Comparison of ENCODE assay signal across 8 cellular contexts in genomic region chr7:6446977-6447588, GRCh38. TPM values are rescaled to one million over a fixed set of nuclear protein-coding genes. Genes with fewer than 3 reads are reported as not detected.
DNase-seq lines count a peak whose midpoint lies in the region; ATAC-seq and TF ChIP-seq lines count a peak whose summit lies in the region.

No MANE protein-coding gene starts in this region.

- peak; percentile 79 for DNase-seq in GF-D8 (lab: John Stamatoyannopoulos, UW)
- peak; percentile 69 for DNase-seq in HCT116 (ENCODE audit: low read depth, low spot score)
- DNase-seq in LoVo (ENCODE audit: low spot score): peak; percentile 94
- peak; percentile 83 to 84 for DNase-seq in SJCRH30
- peak in 39 of 58 donors; percentile 18 to 79 (median 43) for DNase-seq in anterior cingulate cortex (lab: John Stamatoyannopoulos, UW)
- peak; percentile 83 for DNase-seq in left cardiac atrium
- DNase-seq in pons (ENCODE audit: low spot score): peak; percentile 63
- no peak for DNase-seq in OCI-M2 (lab: John Stamatoyannopoulos, UW; ENCODE audit: unreplicated experiment)

- TF ChIP-seq CTCF in HCT116 (IDR thresholded peaks at IDR 0.05 in 2 of 3, conservative IDR thresholded peaks at IDR 0.05 in 1 of 3; ENCODE audit: borderline replicate concordance in 1 of 3, insufficient read depth in 1 of 3, low read depth in 2 of 3, low read length in 2 of 3): no peak

- H2AFZ ChIP-seq in HCT116 (ENCODE audit: low read depth, low read length, poor library complexity, severe bottlenecking): no peak overlapping the region

- no peak for ATAC-seq in HCT116
- ATAC-seq in left cardiac atrium: peak; percentile 42 to 56

- peak overlapping the region; percentile 95 for H3K27ac ChIP-seq in HCT116 (ENCODE audit: low read depth, low read length)
- peak overlapping the region; percentile 67 for H3K27ac ChIP-seq in SJCRH30

- peak overlapping the region; percentile 98 to 99 for H3K4me3 ChIP-seq in HCT116 (replicated peaks in 1 of 2; ENCODE audit: low read depth in 1 of 2, low read length in 2 of 2)
- H3K4me3 ChIP-seq in SJCRH30: peak overlapping the region; percentile 88

- H3K9ac ChIP-seq in HCT116 (ENCODE audit: low read length): peak overlapping the region; percentile 99

- H3K27me3 ChIP-seq in HCT116 (ENCODE audit: insufficient read depth, low read length) (no peaks in the 10 kb centered on the region), SJCRH30 (no peaks in the 10 kb centered on the region)

- RAD21 ChIA-PET in HCT116 (lab: Charles Lee; ENCODE audit: low non-redundant PET in 1 of 2, low total read pairs in 2 of 2, uncharacterized antibody in 2 of 2, unreplicated experiment in 2 of 2): no interaction called here

- intact Hi-C loops in HCT116 (cut with micrococcal nuclease) (no loop called here), left cardiac atrium (cut with DNase I) (no loop called here)

- H3K4me2 ChIP-seq in HCT116 (ENCODE audit: low read length): peak overlapping the region; percentile 90

- CTCF ChIA-PET in HCT116 (lab: Charles Lee): interaction anchor here (1.1 kb wide), 1 partner anchor 10 kb away, joined by 3 read pairs; no protein-coding TSS in a partner anchor

- BruUV-seq in HCT116 (replicated peaks; lab: Mats Ljungman, UMichigan): TSS peak; percentile 47

- H3K9me2 ChIP-seq in HCT116 (ENCODE audit: insufficient read depth): no peaks in the 10 kb centered on the region

- H3K4me1 ChIP-seq in HCT116 (ENCODE audit: control insufficient read depth in 1 of 2, insufficient read depth in 2 of 2, low read length in 2 of 2) (peaks cover 51 to 81% of the 10 kb centered on the region in 2 experiments), SJCRH30 (no peaks in the 10 kb centered on the region)

- H4K20me1 ChIP-seq in HCT116 (ENCODE audit: insufficient read depth): peaks cover 4% of the 10 kb centered on the region; the same call in 1 of the 2 replicates

- H3K36me3 ChIP-seq in HCT116 (ENCODE audit: control insufficient read depth in 1 of 2, insufficient read depth in 2 of 2, low read length in 2 of 2): peaks cover 3 to 25% of the 10 kb centered on the region in 2 experiments; a peak in 3 of 4 replicates
- peaks cover 27% of the 10 kb centered on the region for H3K36me3 ChIP-seq in SJCRH30

- peaks cover 55% of the 10 kb centered on the region for H3K79me2 ChIP-seq in HCT116 (ENCODE audit: insufficient read depth, low read length)

- H3K9me3 ChIP-seq in HCT116 (ENCODE audit: control insufficient read depth in 1 of 2, insufficient read depth in 1 of 2, low read depth in 1 of 2, low read length in 2 of 2): no peaks in the 10 kb centered on the region
- H3K9me3 ChIP-seq in SJCRH30 (replicated peaks): no peaks in the 10 kb centered on the region

- TF ChIP-seq POLR2A in HCT116 (IDR thresholded peaks at IDR 0.05; ENCODE audit: borderline replicate concordance, extremely low read depth, insufficient read depth, insufficient read length): no peak

- TF ChIP-seq RAD21 in HCT116 (IDR thresholded peaks at IDR 0.05; ENCODE audit: low read depth): no peak

- POLR2A ChIA-PET in HCT116 (lab: Charles Lee): interaction anchor here (0.7 to 1.2 kb wide), 4 partner anchors 10 to 86 kb away, joined by 5 to 6 read pairs (median 6); no protein-coding TSS in a partner anchor

TF ChIP-seq in HCT116, 20 proteins besides CTCF, POLR2A, EP300 and RAD21:
- TF ChIP-seq, protein P1, sequence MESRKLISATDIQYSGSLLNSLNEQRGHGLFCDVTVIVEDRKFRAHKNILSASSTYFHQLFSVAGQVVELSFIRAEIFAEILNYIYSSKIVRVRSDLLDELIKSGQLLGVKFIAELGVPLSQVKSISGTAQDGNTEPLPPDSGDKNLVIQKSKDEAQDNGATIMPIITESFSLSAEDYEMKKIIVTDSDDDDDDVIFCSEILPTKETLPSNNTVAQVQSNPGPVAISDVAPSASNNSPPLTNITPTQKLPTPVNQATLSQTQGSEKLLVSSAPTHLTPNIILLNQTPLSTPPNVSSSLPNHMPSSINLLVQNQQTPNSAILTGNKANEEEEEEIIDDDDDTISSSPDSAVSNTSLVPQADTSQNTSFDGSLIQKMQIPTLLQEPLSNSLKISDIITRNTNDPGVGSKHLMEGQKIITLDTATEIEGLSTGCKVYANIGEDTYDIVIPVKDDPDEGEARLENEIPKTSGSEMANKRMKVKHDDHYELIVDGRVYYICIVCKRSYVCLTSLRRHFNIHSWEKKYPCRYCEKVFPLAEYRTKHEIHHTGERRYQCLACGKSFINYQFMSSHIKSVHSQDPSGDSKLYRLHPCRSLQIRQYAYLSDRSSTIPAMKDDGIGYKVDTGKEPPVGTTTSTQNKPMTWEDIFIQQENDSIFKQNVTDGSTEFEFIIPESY (IDR thresholded peaks at IDR 0.05; ENCODE audit: extremely low read depth, insufficient replicate concordance, low read length): no peak
- TF ChIP-seq POLR2AphosphoS5 (IDR thresholded peaks at IDR 0.05; ENCODE audit: low read depth, low read length): peak; percentile 42; the same call in 1 of the 2 replicates

RNA-seq across cellular contexts. Expression of gene DAGLB, which starts 0.7 kb away (rescaled TPM):
- total RNA-seq in HCT116 (2021; ENCODE audit: unreplicated experiment): 30.2 TPM
- 17.1 and 18.3 TPM in 2 replicates for polyA plus RNA-seq in HCT116 (2012)
- 15.5 and 16.9 TPM in 2 replicates for total RNA-seq in SJCRH30 (2014; rRNA removed; shearing (Covaris generic))
- 10 to 100 TPM in 1 of 2 donors, 1 to 10 TPM in 1; 8.6 to 11.9 TPM for total RNA-seq in left cardiac atrium

RNA-seq across cellular contexts. Expression of gene KDELR2, which starts 36.9 kb away (rescaled TPM):
- 123 TPM for total RNA-seq in HCT116 (2021; ENCODE audit: unreplicated experiment)
- 50.1 and 55.0 TPM in 2 replicates for polyA plus RNA-seq in HCT116 (2012)
- 140 and 153 TPM in 2 replicates for total RNA-seq in SJCRH30 (2014; rRNA removed; shearing (Covaris generic))
- total RNA-seq in left cardiac atrium: 100 to 1,000 TPM in 1 of 2 donors, 10 to 100 TPM in 1; 90.8 to 122 TPM
